22 cellular contexts compared by ENCODE assay signal in genomic region chr5:113243349-113243664, GRCh38.
"Had no signal": no experiment of that assay in that cellular context is flagged by ENCODE, and none has a peak within 500 bp of the region (broad histone marks: within the 10 kb centered on the region; RNA-seq: fewer than 3 reads in every experiment).

No MANE protein-coding gene starts in this region.

- H3K27ac ChIP-seq: ascending aorta, brain microvascular endothelial cell, esophagus muscularis mucosa, left lung, right lobe of liver, stomach, tibial artery had no signal

- DNase-seq: activated CD4-positive, alpha-beta T cell treated with anti-CD3 and anti-CD28 coated beads for 48 hours; activated CD4-positive, alpha-beta T cell treated with anti-CD3 and anti-CD28 coated beads, Interleukin-2, amount 50 U/mL, for 48 hours; activated CD8-positive, alpha-beta memory T cell treated with anti-CD3 and anti-CD28 coated beads for 24 hours; activated gamma-delta T cell; activated naive CD4-positive, alpha-beta T cell treated with anti-CD3 and anti-CD28 coated beads, Interleukin-2, amount 10 ng/mL, durations not matched to agents 7 days and 5 days; activated naive CD8-positive, alpha-beta T cell treated with anti-CD3 and anti-CD28 coated beads, Interleukin-2, amount 10 ng/mL, durations not matched to agents 7 days and 5 days; brain microvascular endothelial cell; caudate nucleus; cortex of kidney; effector memory CD8-positive, alpha-beta T cell; left lung; right lobe of liver; stimulated activated CD4-positive, alpha-beta T cell treated with anti-CD3 and anti-CD28 coated beads, Interleukin-12 subunit alpha, Interleukin-12 subunit beta, amount 100 ng/mL, for 4 hours; stimulated activated CD4-positive, alpha-beta T cell treated with anti-CD3 and anti-CD28 coated beads, Interleukin-4, amount 100 ng/mL, for 1 hour; stomach; tibial artery had no signal

- H3K4me3 ChIP-seq: ascending aorta, esophagus muscularis mucosa, left lung, lung, right lobe of liver, stomach, tibial artery had no signal

- FAIRE-seq: endothelial cell of umbilical vein, frontal cortex had no signal

- H3K27me3 ChIP-seq: ascending aorta, brain microvascular endothelial cell, esophagus muscularis mucosa, left lung, right lobe of liver, stomach, tibial artery had no signal

- H3K9me3 ChIP-seq: ascending aorta, esophagus muscularis mucosa, left lung, right lobe of liver, stomach, tibial artery had no signal

- H3K36me3 ChIP-seq: ascending aorta, brain microvascular endothelial cell, esophagus muscularis mucosa, left lung, right lobe of liver, stomach, tibial artery had no signal

- H3K4me1 ChIP-seq: ascending aorta, left lung, tibial artery had no signal

- ATAC-seq: activated CD4-positive, CD25-positive, alpha-beta regulatory T cell treated with anti-CD3 and anti-CD28 coated beads, Interleukin-2, amount 50 U/mL, for 24 hours; effector memory CD8-positive, alpha-beta T cell; left lung; right lobe of liver had no signal
